In genomic region chr4:181569553-181569952, GRCh38 we compare ENCODE assay signal across 8 cellular contexts.
A peak's percentile ranks its signal among the peaks of the same experiment; 100 is the strongest.
DNase-seq lines count a peak whose midpoint lies in the region; ATAC-seq lines count a peak whose summit lies in the region.

No MANE protein-coding gene starts in this region.

- ATAC-seq in GM18867 (IDR thresholded peaks at IDR 0.05; ENCODE audit: unreplicated experiment) (peak; percentile 96), GM19328 (IDR thresholded peaks at IDR 0.05; ENCODE audit: unreplicated experiment) (no peak)

- DNase-seq in ACHN (peak; percentile 50), HuH-7 (ENCODE audit: low spot score) (peak; percentile 6), amniotic stem cell (lab: John Stamatoyannopoulos, UW) (peak; percentile 12), left kidney (ENCODE audit: low read depth, low spot score) (peak; percentile 70)
- no peak for DNase-seq in stimulated activated CD4-positive, alpha-beta T cell treated with anti-CD3 and anti-CD28 coated beads, Interleukin-15, amount 100 ng/mL, for 24 hours
- no peak for DNase-seq in activated CD4-positive, alpha-beta memory T cell treated with anti-CD3 and anti-CD28 coated beads for 36 hours

- in situ Hi-C loops in ACHN (cut with HindIII; ENCODE audit: low pct_ligation_motif_present, low pct_unique_long_range_greater_than_20kb, low sequenced_read_pairs) = no loop called here

- POLR2A ChIA-PET in activated CD4-positive, alpha-beta memory T cell treated with anti-CD3 and anti-CD28 coated beads for 36 hours (lab: Charles Lee) = no interaction called here

- CTCF ChIA-PET in activated CD4-positive, alpha-beta memory T cell treated with anti-CD3 and anti-CD28 coated beads for 36 hours (lab: Charles Lee) = no interaction called here

- H3K27ac Mint-ChIP-seq in activated CD4-positive, alpha-beta memory T cell treated with anti-CD3 and anti-CD28 coated beads for 36 hours = no peak overlapping the region

- intact Hi-C loops in activated CD4-positive, alpha-beta memory T cell treated with anti-CD3 and anti-CD28 coated beads for 36 hours (cut with micrococcal nuclease) = no loop called here

- no peaks in the 10 kb centered on the region for H3K4me1 Mint-ChIP-seq in activated CD4-positive, alpha-beta memory T cell treated with anti-CD3 and anti-CD28 coated beads for 36 hours (ENCODE audit: low read depth)

- H3K36me3 Mint-ChIP-seq in activated CD4-positive, alpha-beta memory T cell treated with anti-CD3 and anti-CD28 coated beads for 36 hours = no peaks in the 10 kb centered on the region

- H3K4me3 Mint-ChIP-seq in activated CD4-positive, alpha-beta memory T cell treated with anti-CD3 and anti-CD28 coated beads for 36 hours = no peak overlapping the region

- peaks cover 3% of the 10 kb centered on the region for H3K9me3 Mint-ChIP-seq in activated CD4-positive, alpha-beta memory T cell treated with anti-CD3 and anti-CD28 coated beads for 36 hours

- H3K27me3 Mint-ChIP-seq in activated CD4-positive, alpha-beta memory T cell treated with anti-CD3 and anti-CD28 coated beads for 36 hours = no peaks in the 10 kb centered on the region

Comparison
In these comparisons a context has a peak if more than half of its experiments do, and no peak if none do; other contexts are left out.
1. DNase-seq: peak in ACHN (single experiment), HuH-7 (single experiment), amniotic stem cell (single experiment) and left kidney (single experiment); none in stimulated activated CD4-positive, alpha-beta T cell treated with anti-CD3 and anti-CD28 coated beads, Interleukin-15, amount 100 ng/mL, for 24 hours (single experiment) and activated CD4-positive, alpha-beta memory T cell treated with anti-CD3 and anti-CD28 coated beads for 36 hours (single experiment).